ENCODE assay signal across 9 cellular contexts in genomic region chrX:19904778-19905367, GRCh38. TPM values are rescaled to one million over a fixed set of nuclear protein-coding genes. Genes with fewer than 3 reads are reported as not detected.
DNase-seq lines count a peak whose midpoint lies in the region; ATAC-seq and TF ChIP-seq lines count a peak whose summit lies in the region.
"Had no signal": no experiment of that assay in that cellular context is flagged by ENCODE, and none has a peak within 500 bp of the region (broad histone marks: within the 10 kb centered on the region; RNA-seq: fewer than 3 reads in every experiment).

No MANE protein-coding gene starts in this region.

- H3K9me3 ChIP-seq in ascending aorta (no peaks in the 10 kb centered on the region), hepatocyte (ENCODE audit: low read depth) (no peaks in the 10 kb centered on the region)
- H3K9me3 ChIP-seq: SJCRH30 had no signal

- ATAC-seq in HG03139 (IDR thresholded peaks at IDR 0.05; ENCODE audit: unreplicated experiment) (peak; percentile 63), HG03097 (IDR thresholded peaks at IDR 0.05; ENCODE audit: low FRiP score, unreplicated experiment) (no peak)

- H3K4me3 ChIP-seq in ascending aorta (no peak overlapping the region), hepatocyte (no peak overlapping the region)
- H3K4me3 ChIP-seq: SJCRH30 had no signal

- peaks cover 0 to 1% (median 0%) of the 10 kb centered on the region in 7 donors for H3K9me3 Mint-ChIP-seq in CD14-positive monocyte

- H3K4me1 Mint-ChIP-seq in CD14-positive monocyte: peaks cover 17% of the 10 kb centered on the region

- no peak overlapping the region for H2AFZ ChIP-seq in hepatocyte

- H3K4me3 Mint-ChIP-seq in CD14-positive monocyte: no peak overlapping the region

- H3K36me3 Mint-ChIP-seq in CD14-positive monocyte: no peaks in the 10 kb centered on the region

- in situ Hi-C loops in GM13976 (cut with MboI; ENCODE audit: low sequenced_read_pairs, unreplicated experiment): loop anchor here (25.0 kb wide), 1 partner anchor 157 kb away; no protein-coding TSS in a partner anchor

- H3K4me1 ChIP-seq in ascending aorta (no peaks in the 10 kb centered on the region), hepatocyte (ENCODE audit: insufficient read depth) (no peaks in the 10 kb centered on the region)
- H3K4me1 ChIP-seq: SJCRH30 had no signal

- no peaks in the 10 kb centered on the region for H3K79me2 ChIP-seq in hepatocyte

- H4K20me1 ChIP-seq in hepatocyte (ENCODE audit: insufficient read depth, poor library complexity, severe bottlenecking): no peaks in the 10 kb centered on the region

- H3K27ac ChIP-seq in ascending aorta: no peak overlapping the region
- H3K27ac ChIP-seq in hepatocyte: no peak overlapping the region
- H3K27ac ChIP-seq: SJCRH30 had no signal

- H3K27me3 ChIP-seq in ascending aorta: no peaks in the 10 kb centered on the region
- no peaks in the 10 kb centered on the region for H3K27me3 ChIP-seq in hepatocyte
- H3K27me3 ChIP-seq: SJCRH30 had no signal

- H3K27ac Mint-ChIP-seq in CD14-positive monocyte: no peak overlapping the region

- H3K9me2 ChIP-seq in hepatocyte (replicated peaks; ENCODE audit: insufficient read depth): no peaks in the 10 kb centered on the region

- no peak for DNase-seq in CD14-positive monocyte (ENCODE audit: low spot score)
- DNase-seq in GM13976 (ENCODE audit: low spot score): peak; percentile 67
- peak; percentile 35 for DNase-seq in NCI-H460 (ENCODE audit: extremely low read depth, low read depth)
- DNase-seq in ascending aorta (ENCODE audit: low spot score in 2 of 2): no peak
- DNase-seq in hepatocyte (ENCODE audit: low spot score): peak; percentile 36
- peak; percentile 67 for DNase-seq in superior temporal gyrus (ENCODE audit: extremely low spot score)

- H3K36me3 ChIP-seq in ascending aorta (no peaks in the 10 kb centered on the region), hepatocyte (replicated peaks; ENCODE audit: insufficient read depth, low read depth) (no peaks in the 10 kb centered on the region)
- H3K36me3 ChIP-seq: SJCRH30 had no signal

- TF ChIP-seq CTCF in CD14-positive monocyte (IDR thresholded peaks at IDR 0.05): peak; percentile 71
- TF ChIP-seq CTCF in GM13976 (IDR thresholded peaks at IDR 0.05; ENCODE audit: borderline replicate concordance, control extremely low read depth, extremely low read depth, insufficient read depth, missing control alignments): peak; percentile 53
- peak; percentile 21 to 65 (median 46) for TF ChIP-seq CTCF in ascending aorta (IDR thresholded peaks at IDR 0.05)
- peak; percentile 60 for TF ChIP-seq CTCF in hepatocyte (IDR thresholded peaks at IDR 0.05; ENCODE audit: poor library complexity)

- no peak overlapping the region for H3K4me2 ChIP-seq in hepatocyte

- intact Hi-C loops in CD14-positive monocyte (cut with micrococcal nuclease): loop anchor here in 1 of 2 donors (10.0 kb wide), 1 partner anchor 90 kb away; the partner anchor contains the start of gene BCLAF3
- intact Hi-C loops in ascending aorta (cut with DNase I): loop anchor here (10.0 kb wide), 2 partner anchors 160 to 220 kb away; no protein-coding TSS in a partner anchor

- WGBS in hepatocyte (ENCODE audit: low lambda C conversion rate, missing lambda C conversion rate): 45% methylated on average over 5 of the region's 5 CpGs

- peaks cover 0 to 5% (median 0%) of the 10 kb centered on the region in 3 donors for H3K27me3 Mint-ChIP-seq in CD14-positive monocyte (ENCODE audit: low read depth in 3 of 3)

RNA-seq across cellular contexts. Expression of gene SH3KBP1, which starts 17.5 kb away (rescaled TPM):
- 10 to 100 TPM; 59.3 to 87.7 TPM for polyA plus RNA-seq in CD14-positive monocyte
- 83.9 and 102 TPM in 2 replicates for total RNA-seq in NCI-H460 (2014; rRNA removed; shearing (Covaris generic))
- polyA plus RNA-seq in NCI-H460 (2014; cell fraction: nucleus; rRNA removed): 23.8 and 30.8 TPM in 2 replicates
- 27.4 TPM for total RNA-seq in ascending aorta
- 15.2 and 16.9 TPM in 2 replicates for total RNA-seq in hepatocyte
- 14.2 and 18.1 TPM in 2 replicates for polyA plus RNA-seq in hepatocyte

Comparison
In these comparisons a context has a peak if more than half of its experiments do, and no peak if none do; other contexts are left out.
1. DNase-seq: peak in GM13976 (single experiment), NCI-H460 (single experiment), hepatocyte (single experiment) and superior temporal gyrus (single experiment); none in CD14-positive monocyte (single experiment) and ascending aorta (0 of 2).
2. Peak in every context shown above with its lines, with median percentiles within 50 percentile points of each other: CTCF ChIP-seq.